28 cellular contexts compared by ENCODE assay signal in the genomic region with DNA sequence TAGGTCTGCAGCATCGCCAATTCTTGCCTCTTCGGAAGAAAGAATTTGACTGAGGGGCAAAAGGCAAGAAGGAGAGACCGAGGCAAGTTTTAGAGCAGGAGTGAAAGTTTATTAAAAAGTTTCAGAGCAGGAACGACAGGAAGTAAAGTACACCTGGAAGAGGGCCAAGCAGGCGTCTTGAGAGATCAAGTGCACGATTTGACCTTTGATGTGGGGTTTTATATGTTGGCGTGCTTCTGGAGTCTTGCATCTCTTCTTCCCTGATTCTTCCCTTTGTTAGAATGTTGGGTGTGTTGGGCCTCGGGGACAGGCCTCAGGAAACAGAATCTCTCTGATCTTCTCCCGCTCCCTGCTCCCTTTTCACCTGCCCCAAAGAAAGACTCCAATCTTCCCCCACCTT. TPM values are rescaled to one million over a fixed set of nuclear protein-coding genes. Genes with fewer than 3 reads are reported as not detected.
DNase-seq lines count a peak whose midpoint lies in the region; ATAC-seq and TF ChIP-seq lines count a peak whose summit lies in the region.
"Had no signal": no experiment of that assay in that cellular context is flagged by ENCODE, and none has a peak within 500 bp of the region (broad histone marks: within the 10 kb centered on the region; RNA-seq: fewer than 3 reads in every experiment).

No MANE protein-coding gene starts in this region.

- POLR2A ChIA-PET in activated CD4-positive, alpha-beta T cell treated with anti-CD3 and anti-CD28 coated beads for 36 hours (lab: Charles Lee), result interaction anchor here (0.6 kb wide), 1 partner anchor 22 kb away, joined by 9 read pairs; no protein-coding TSS in a partner anchor
- POLR2A ChIA-PET in CD4-positive, alpha-beta memory T cell (lab: Charles Lee; ENCODE audit: partially characterized antibody), result interaction anchor here (0.8 kb wide), 1 partner anchor 16 kb away, joined by 3 read pairs; no protein-coding TSS in a partner anchor
- POLR2A ChIA-PET in RWPE1 (lab: Yijun Ruan, JAX; ENCODE audit: low non-redundant PET), result no interaction called here

- dilution Hi-C loops in mammary epithelial cell (cut with HindIII; ENCODE audit: low sequenced_read_pairs), result no loop called here

- peak; percentile 18 for DNase-seq in activated CD4-positive, alpha-beta T cell treated with anti-CD3 and anti-CD28 coated beads for 36 hours
- DNase-seq in activated CD4-positive, alpha-beta T cell treated with anti-CD3 and anti-CD28 coated beads, Interleukin-2, amount 10 ng/mL, durations not matched to agents 24 days and 14 days, result no peak
- DNase-seq in CD4-positive, alpha-beta memory T cell, result peak in 4 of 5 donors; percentile 15 to 41 (median 30)
- no peak for DNase-seq in RWPE1 (ENCODE audit: low spot score)
- DNase-seq in islet precursor cell, result no peak
- DNase-seq in mammary epithelial cell, result no peak
- DNase-seq in Karpas-422, result no peak
- DNase-seq: activated CD4-positive, CD25-positive, alpha-beta regulatory T cell treated with anti-CD3 and anti-CD28 coated beads, Interleukin-2, amount 50 U/mL, for 72 hours; activated gamma-delta T cell treated with Interleukin-2 at 50 U/mL for 16 hours; activated T-cell treated with anti-CD3 and anti-CD28 coated beads, Interleukin-2, amount 50 U/mL, for 4 hours; amygdala; DMS 273 treated with DMSO at 0.1 percent for 48 hours; effector CD8-positive, alpha-beta T cell; erythroblast; GOT3; kidney; lower lobe of right lung; NCI-H1436; NCI-H446 treated with DMSO at 0.1 percent for 48 hours; psoas muscle; SK-N-SH; T-helper 2 cell had no signal

- H3K4me1 Mint-ChIP-seq in activated CD4-positive, alpha-beta T cell treated with anti-CD3 and anti-CD28 coated beads for 36 hours, result peaks cover 19% of the 10 kb centered on the region
- H3K4me1 Mint-ChIP-seq in activated CD4-positive, alpha-beta T cell treated with anti-CD3 and anti-CD28 coated beads, Interleukin-2, amount 10 ng/mL, durations not matched to agents 24 days and 14 days, result peaks cover 9% of the 10 kb centered on the region
- H3K4me1 Mint-ChIP-seq in CD4-positive, alpha-beta memory T cell, result peaks cover 8 to 19% (median 14%) of the 10 kb centered on the region in 4 donors

- H3K79me2 ChIP-seq in mammary epithelial cell (ENCODE audit: insufficient read depth, low read length) (peaks cover 40% of the 10 kb centered on the region), Karpas-422 (ENCODE audit: low read length) (no peaks in the 10 kb centered on the region)

- no peaks in the 10 kb centered on the region for H4K20me1 ChIP-seq in mammary epithelial cell (ENCODE audit: insufficient read depth, low read length)
- no peaks in the 10 kb centered on the region for H4K20me1 ChIP-seq in Karpas-422 (ENCODE audit: insufficient read depth, low read depth, low read length)

- no peaks in the 10 kb centered on the region for H3K9me2 ChIP-seq in Karpas-422 (replicated peaks; ENCODE audit: insufficient read depth, low read length)
- H3K9me2 ChIP-seq: SK-N-SH had no signal

- H3K27ac Mint-ChIP-seq in activated CD4-positive, alpha-beta T cell treated with anti-CD3 and anti-CD28 coated beads for 36 hours, result peak overlapping the region; percentile 29
- no peak overlapping the region for H3K27ac Mint-ChIP-seq in activated CD4-positive, alpha-beta T cell treated with anti-CD3 and anti-CD28 coated beads, Interleukin-2, amount 10 ng/mL, durations not matched to agents 24 days and 14 days
- peak overlapping the region in 2 of 7 donors; percentile 7 to 72 for H3K27ac Mint-ChIP-seq in CD4-positive, alpha-beta memory T cell
- H3K27ac Mint-ChIP-seq: CD4-positive, CD25-positive, alpha-beta regulatory T cell; IgD-negative memory B cell; stimulated activated naive CD8-positive, alpha-beta T cell treated with anti-CD3 and anti-CD28 coated beads, Interleukin-15, Interleukin-2, amounts not matched to agents 100 ng/mL and 50 ng/mL, for 24 hours had no signal

- in situ Hi-C loops in mammary epithelial cell (cut with MboI; ENCODE audit: low sequenced_read_pairs in 2 of 2), result no loop called here

- H3K4me2 ChIP-seq in mammary epithelial cell (ENCODE audit: insufficient read depth, low read depth, low read length) (no peak overlapping the region), Karpas-422 (ENCODE audit: low read depth, low read length, poor library complexity, severe bottlenecking) (no peak overlapping the region)
- H3K4me2 ChIP-seq: SK-N-SH had no signal

- WGBS in mammary epithelial cell (ENCODE audit: low coverage, missing lambda C conversion rate), result 87% methylated on average over 9 of the region's 9 CpGs

- H3K4me3 ChIP-seq in CD4-positive, alpha-beta memory T cell (ENCODE audit: low read length in 2 of 2), result no peak overlapping the region
- H3K4me3 ChIP-seq in mucosa of rectum (ENCODE audit: low read length in 2 of 2) (no peak overlapping the region), mammary epithelial cell (replicated peaks in 1 of 3; ENCODE audit: insufficient read depth in 1 of 3, low read depth in 2 of 3, low read length in 3 of 3) (no peak overlapping the region), Karpas-422 (ENCODE audit: low read length) (no peak overlapping the region)
- H3K4me3 ChIP-seq: breast epithelium, lower lobe of right lung, psoas muscle had no signal

- no TSS peak for BruUV-seq in mammary epithelial cell (replicated peaks; lab: Mats Ljungman, UMichigan)

- no peak overlapping the region for H3K9ac ChIP-seq in mucosa of rectum (ENCODE audit: low read depth in 1 of 2, low read length in 2 of 2)
- H3K9ac ChIP-seq in mammary epithelial cell (ENCODE audit: insufficient read depth, low read length), result no peak overlapping the region
- H3K9ac ChIP-seq in Karpas-422 (ENCODE audit: low read length), result no peak overlapping the region
- H3K9ac ChIP-seq: SK-N-SH had no signal

- TF ChIP-seq CTCF in RWPE1 (conservative IDR thresholded peaks at IDR 0.05; ENCODE audit: low read depth) (no peak), mammary epithelial cell (conservative IDR thresholded peaks at IDR 0.05 in 1 of 2, IDR thresholded peaks at IDR 0.05 in 1 of 2; ENCODE audit: extremely low read depth in 1 of 2, insufficient read depth in 1 of 2, low read depth in 1 of 2, low read length in 2 of 2) (no peak)

- intact Hi-C loops in activated CD4-positive, alpha-beta T cell treated with anti-CD3 and anti-CD28 coated beads for 36 hours (cut with DNase I, micrococcal nuclease), result no loop called here
- intact Hi-C loops in activated CD4-positive, alpha-beta T cell treated with anti-CD3 and anti-CD28 coated beads, Interleukin-2, amount 10 ng/mL, durations not matched to agents 24 days and 14 days (cut with micrococcal nuclease), result no loop called here
- intact Hi-C loops in CD4-positive, alpha-beta memory T cell (cut with micrococcal nuclease), result no loop called here
- intact Hi-C loops in mammary epithelial cell (cut with micrococcal nuclease), result no loop called here

- CTCF ChIA-PET in activated CD4-positive, alpha-beta T cell treated with anti-CD3 and anti-CD28 coated beads for 36 hours (lab: Charles Lee), result no interaction called here
- CTCF ChIA-PET in CD4-positive, alpha-beta memory T cell (lab: Charles Lee; ENCODE audit: partially characterized antibody), result interaction anchor here (1.0 kb wide), 1 partner anchor 210 kb away, joined by 3 read pairs; no protein-coding TSS in a partner anchor
- CTCF ChIA-PET in RWPE1 (lab: Yijun Ruan, JAX), result no interaction called here
- CTCF ChIA-PET in mammary epithelial cell (lab: Charles Lee; ENCODE audit: low non-redundant PET), result no interaction called here

- no peak overlapping the region for H3K4me3 Mint-ChIP-seq in activated CD4-positive, alpha-beta T cell treated with anti-CD3 and anti-CD28 coated beads for 36 hours
- no peak overlapping the region for H3K4me3 Mint-ChIP-seq in activated CD4-positive, alpha-beta T cell treated with anti-CD3 and anti-CD28 coated beads, Interleukin-2, amount 10 ng/mL, durations not matched to agents 24 days and 14 days
- H3K4me3 Mint-ChIP-seq in CD4-positive, alpha-beta memory T cell, result peak overlapping the region in 4 of 8 donors; percentile 42 to 71 (median 58)
- H3K4me3 Mint-ChIP-seq: activated T-cell treated with anti-CD3 and anti-CD28 coated beads, Interleukin-2, amount 50 U/mL, for 4 hours; CD4-positive, CD25-positive, alpha-beta regulatory T cell; IgD-negative memory B cell; stimulated activated naive CD8-positive, alpha-beta T cell treated with anti-CD3 and anti-CD28 coated beads, Interleukin-15, Interleukin-2, amounts not matched to agents 100 ng/mL and 50 ng/mL, for 24 hours had no signal

- H3K27me3 ChIP-seq in CD4-positive, alpha-beta memory T cell (ENCODE audit: insufficient read depth, low read length), result no peaks in the 10 kb centered on the region
- H3K27me3 ChIP-seq in mucosa of rectum (ENCODE audit: control insufficient read depth in 2 of 2, insufficient read depth in 2 of 2, low read length in 2 of 2), result no peaks in the 10 kb centered on the region
- no peaks in the 10 kb centered on the region for H3K27me3 ChIP-seq in mammary epithelial cell (ENCODE audit: insufficient read depth, low read length)
- H3K27me3 ChIP-seq in Karpas-422 (ENCODE audit: low read length), result no peaks in the 10 kb centered on the region
- H3K27me3 ChIP-seq: breast epithelium had no signal

- peaks cover 4% of the 10 kb centered on the region for H3K9me3 Mint-ChIP-seq in activated CD4-positive, alpha-beta T cell treated with anti-CD3 and anti-CD28 coated beads for 36 hours (ENCODE audit: low read depth)
- no peaks in the 10 kb centered on the region for H3K9me3 Mint-ChIP-seq in activated CD4-positive, alpha-beta T cell treated with anti-CD3 and anti-CD28 coated beads, Interleukin-2, amount 10 ng/mL, durations not matched to agents 24 days and 14 days
- H3K9me3 Mint-ChIP-seq in CD4-positive, alpha-beta memory T cell, result peaks cover 0 to 9% (median 7%) of the 10 kb centered on the region in 8 donors
- H3K9me3 Mint-ChIP-seq: activated T-cell treated with anti-CD3 and anti-CD28 coated beads, Interleukin-2, amount 50 U/mL, for 4 hours; IgD-negative memory B cell; stimulated activated naive CD8-positive, alpha-beta T cell treated with anti-CD3 and anti-CD28 coated beads, Interleukin-15, Interleukin-2, amounts not matched to agents 100 ng/mL and 50 ng/mL, for 24 hours had no signal

- H2AFZ ChIP-seq in mammary epithelial cell (ENCODE audit: low read depth, low read length) (no peak overlapping the region), Karpas-422 (ENCODE audit: low read length) (no peak overlapping the region)

- ATAC-seq in activated CD4-positive, alpha-beta T cell treated with anti-CD3 and anti-CD28 coated beads for 36 hours, result no peak
- ATAC-seq: activated T-cell treated with anti-CD3 and anti-CD28 coated beads, Interleukin-2, amount 50 U/mL, for 4 hours; lower lobe of right lung; psoas muscle had no signal

- no peak overlapping the region for H3K27ac ChIP-seq in CD4-positive, alpha-beta memory T cell (ENCODE audit: low read depth, low read length)
- peak overlapping the region; percentile 51; the same call in 1 of the 2 replicates for H3K27ac ChIP-seq in RWPE1
- H3K27ac ChIP-seq in mucosa of rectum (ENCODE audit: low read depth in 2 of 2, low read length in 2 of 2), result peak overlapping the region; percentile 52 to 69
- H3K27ac ChIP-seq in mammary epithelial cell (ENCODE audit: insufficient read depth, low read depth, low read length), result no peak overlapping the region
- no peak overlapping the region for H3K27ac ChIP-seq in Karpas-422 (ENCODE audit: low read length)
- H3K27ac ChIP-seq: 22Rv1, breast epithelium, lower lobe of right lung, psoas muscle had no signal

- no peaks in the 10 kb centered on the region for H3K9me3 ChIP-seq in CD4-positive, alpha-beta memory T cell (ENCODE audit: control insufficient read depth in 1 of 2, low read length in 2 of 2)
- H3K9me3 ChIP-seq in mucosa of rectum (ENCODE audit: control insufficient read depth in 2 of 2, low read length in 2 of 2), result no peaks in the 10 kb centered on the region
- H3K9me3 ChIP-seq in mammary epithelial cell (replicated peaks; ENCODE audit: insufficient read depth, low read length), result no peaks in the 10 kb centered on the region
- no peaks in the 10 kb centered on the region for H3K9me3 ChIP-seq in Karpas-422 (ENCODE audit: low read length)
- H3K9me3 ChIP-seq: breast epithelium, lower lobe of right lung, psoas muscle, SK-N-SH had no signal

- H3K27me3 Mint-ChIP-seq in activated CD4-positive, alpha-beta T cell treated with anti-CD3 and anti-CD28 coated beads for 36 hours, result peaks cover 1% of the 10 kb centered on the region
- no peaks in the 10 kb centered on the region for H3K27me3 Mint-ChIP-seq in activated CD4-positive, alpha-beta T cell treated with anti-CD3 and anti-CD28 coated beads, Interleukin-2, amount 10 ng/mL, durations not matched to agents 24 days and 14 days
- no peaks in the 10 kb centered on the region for H3K27me3 Mint-ChIP-seq in CD4-positive, alpha-beta memory T cell
- H3K27me3 Mint-ChIP-seq: IgD-negative memory B cell had no signal

- H3K36me3 Mint-ChIP-seq in activated CD4-positive, alpha-beta T cell treated with anti-CD3 and anti-CD28 coated beads for 36 hours (ENCODE audit: low read depth), result no peaks in the 10 kb centered on the region
- H3K36me3 Mint-ChIP-seq in activated CD4-positive, alpha-beta T cell treated with anti-CD3 and anti-CD28 coated beads, Interleukin-2, amount 10 ng/mL, durations not matched to agents 24 days and 14 days (ENCODE audit: low read depth), result no peaks in the 10 kb centered on the region
- peaks cover 0 to 4% of the 10 kb centered on the region in 2 donors for H3K36me3 Mint-ChIP-seq in CD4-positive, alpha-beta memory T cell
- H3K36me3 Mint-ChIP-seq: CD4-positive, CD25-positive, alpha-beta regulatory T cell; IgD-negative memory B cell had no signal

- no peaks in the 10 kb centered on the region for H3K36me3 ChIP-seq in CD4-positive, alpha-beta memory T cell (ENCODE audit: insufficient read depth, low read length)
- no peaks in the 10 kb centered on the region for H3K36me3 ChIP-seq in mucosa of rectum (ENCODE audit: control insufficient read depth in 2 of 2, insufficient read depth in 2 of 2, low read length in 2 of 2)
- H3K36me3 ChIP-seq in mammary epithelial cell (ENCODE audit: insufficient read depth, low read length), result no peaks in the 10 kb centered on the region
- H3K36me3 ChIP-seq in Karpas-422 (ENCODE audit: insufficient read depth, low read length), result no peaks in the 10 kb centered on the region
- H3K36me3 ChIP-seq: breast epithelium, lower lobe of right lung had no signal

- H3K4me1 ChIP-seq in CD4-positive, alpha-beta memory T cell (ENCODE audit: insufficient read depth, low read length), result peaks cover 17% of the 10 kb centered on the region
- H3K4me1 ChIP-seq in mucosa of rectum (ENCODE audit: control insufficient read depth in 2 of 2, insufficient read depth in 2 of 2, low read length in 2 of 2), result peaks cover 14 to 47% of the 10 kb centered on the region in 2 donors
- H3K4me1 ChIP-seq in mammary epithelial cell (ENCODE audit: insufficient read depth, low read length), result peaks cover 52% of the 10 kb centered on the region
- H3K4me1 ChIP-seq in Karpas-422 (ENCODE audit: low read length), result no peaks in the 10 kb centered on the region
- H3K4me1 ChIP-seq: breast epithelium, psoas muscle had no signal

RNA-seq across cellular contexts. Expression of gene FLNB, which starts 40.6 kb away (rescaled TPM):
- 10 to 100 TPM; 25.4 to 29.1 TPM for total RNA-seq in activated CD4-positive, alpha-beta T cell treated with anti-CD3 and anti-CD28 coated beads for 36 hours
- total RNA-seq in activated CD4-positive, alpha-beta T cell treated with anti-CD3 and anti-CD28 coated beads, Interleukin-2, amount 10 ng/mL, durations not matched to agents 24 days and 14 days, result 22.8 and 23.9 TPM in 2 replicates
- total RNA-seq in CD4-positive, alpha-beta memory T cell, result 10 to 100 TPM; 22.5 to 28.5 TPM
- polyA plus RNA-seq in CD4-positive, alpha-beta memory T cell, result 10 to 100 TPM in 1 of 2 donors, 1 to 10 TPM in 1; 3.9 to 14.6 TPM
- total RNA-seq in mammary epithelial cell, result 1,000 to 10,000 TPM in 1 of 2 donors, 100 to 1,000 TPM in 1; 930 to 1,038 TPM
- 415 TPM for polyA plus RNA-seq in mammary epithelial cell
- polyA minus RNA-seq in mammary epithelial cell, result 1,694 TPM
- total RNA-seq in Karpas-422 (2014; rRNA removed; shearing (Covaris generic); ENCODE audit: low replicate concordance), result 14.1 and 14.2 TPM in 2 replicates

Comparison
In these comparisons a context has a peak if more than half of its experiments do, and no peak if none do; other contexts are left out.
1. DNase-seq: peak in activated CD4-positive, alpha-beta T cell treated with anti-CD3 and anti-CD28 coated beads for 36 hours (single experiment) and CD4-positive, alpha-beta memory T cell (4 of 5); none in activated CD4-positive, alpha-beta T cell treated with anti-CD3 and anti-CD28 coated beads, Interleukin-2, amount 10 ng/mL, durations not matched to agents 24 days and 14 days (single experiment), RWPE1 (single experiment), islet precursor cell (single experiment), mammary epithelial cell (single experiment) and Karpas-422 (single experiment).
2. H3K27ac ChIP-seq: peak in RWPE1 (single experiment) and mucosa of rectum (2 of 2); none in CD4-positive, alpha-beta memory T cell (single experiment), mammary epithelial cell (single experiment) and Karpas-422 (single experiment).
3. RNA of gene FLNB, which starts 40.6 kb away (total RNA-seq): 930 to 1,038 TPM in mammary epithelial cell; 25.4 to 29.1 TPM in activated CD4-positive, alpha-beta T cell treated with anti-CD3 and anti-CD28 coated beads for 36 hours, 22.5 to 28.5 TPM in CD4-positive, alpha-beta memory T cell, 22.8 to 23.9 TPM in activated CD4-positive, alpha-beta T cell treated with anti-CD3 and anti-CD28 coated beads, Interleukin-2, amount 10 ng/mL, durations not matched to agents 24 days and 14 days and 14.1 to 14.2 TPM in Karpas-422; every median in the first group is over 10 times any median in the second.